In the genomic region with DNA sequence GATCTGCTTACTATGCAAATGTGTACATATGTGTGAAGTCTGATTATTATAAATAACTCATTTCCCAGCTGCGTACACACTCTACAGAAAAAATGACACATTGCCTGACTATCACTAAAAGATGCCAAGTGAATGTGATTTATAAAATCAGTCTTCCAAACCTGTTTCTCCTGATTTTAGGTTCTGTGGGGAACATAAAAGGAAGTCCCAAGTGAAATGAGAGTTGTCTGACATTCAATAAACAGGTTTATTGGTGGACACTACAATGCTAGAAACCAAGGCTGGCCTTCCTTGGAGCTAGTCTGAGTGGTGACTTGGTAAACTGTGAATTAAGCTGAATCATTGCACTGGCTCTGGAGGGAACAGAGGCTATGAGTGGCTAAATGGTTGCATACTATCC, we compare ENCODE assay signal across 31 cellular contexts.
"Had no signal": no experiment of that assay in that cellular context is flagged by ENCODE, and none has a peak within 500 bp of the region (broad histone marks: within the 10 kb centered on the region; RNA-seq: fewer than 3 reads in every experiment).

No MANE protein-coding gene starts in this region.

- H3K4me3 ChIP-seq: adrenal gland, ascending aorta, body of pancreas, breast epithelium, cardiac muscle cell had no signal

- H3K27me3 ChIP-seq: adrenal gland, ascending aorta, body of pancreas, brain microvascular endothelial cell, breast epithelium, cardiac muscle cell had no signal

- H3K27ac ChIP-seq: adrenal gland, ascending aorta, body of pancreas, brain microvascular endothelial cell, breast epithelium, cardiac muscle cell had no signal

- H3K9me3 ChIP-seq: adrenal gland, ascending aorta, body of pancreas, breast epithelium had no signal

- H3K4me1 ChIP-seq: adrenal gland, ascending aorta, body of pancreas, breast epithelium had no signal

- DNase-seq: activated effector memory CD4-positive, alpha-beta T cell treated with anti-CD3 and anti-CD28 coated beads, Interleukin-2, amount 50 U/mL, for 16 hours; activated effector memory CD4-positive, alpha-beta T cell treated with Interleukin-2 at 50 U/mL for 16 hours; activated gamma-delta T cell; activated gamma-delta T cell treated with Interleukin-2 at 50 U/mL for 16 hours; activated naive CD4-positive, alpha-beta T cell; activated naive CD4-positive, alpha-beta T cell treated with anti-CD3 and anti-CD28 coated beads for 36 hours; activated naive CD4-positive, alpha-beta T cell treated with anti-CD3 and anti-CD28 coated beads, Interleukin-2, amount 10 ng/mL, durations not matched to agents 7 days and 5 days; activated naive CD4-positive, alpha-beta T cell treated with anti-CD3 and anti-CD28 coated beads, Interleukin-2, amount 50 U/mL, for 16 hours; activated naive CD4-positive, alpha-beta T cell treated with Interleukin-2 at 50 U/mL for 16 hours; activated naive CD8-positive, alpha-beta T cell treated with anti-CD3 and anti-CD28 coated beads for 36 hours; activated naive CD8-positive, alpha-beta T cell treated with anti-CD3 and anti-CD28 coated beads, Interleukin-2, amount 10 ng/mL, durations not matched to agents 7 days and 5 days; activated naive CD8-positive, alpha-beta T cell treated with anti-CD3 and anti-CD28 coated beads, Interleukin-2, amount 50 U/mL, for 24 hours; activated T-cell treated with anti-CD3 and anti-CD28 coated beads, Interleukin-2, amount 50 U/mL, for 1 hour; activated T-cell treated with anti-CD3 and anti-CD28 coated beads, Interleukin-2, amount 50 U/mL, for 24 hours; activated T-cell treated with anti-CD3 and anti-CD28 coated beads, Interleukin-2, amount 50 U/mL, for 4 hours; activated T-cell treated with anti-CD3 and anti-CD28 coated beads, Interleukin-2, amount 50 U/mL, for 48 hours; activated T-cell treated with anti-CD3 and anti-CD28 coated beads, Interleukin-2, amount 50 U/mL, for 72 hours; adrenal gland; amniotic stem cell; amygdala; anterior cingulate cortex; aorta; body of pancreas; brain microvascular endothelial cell; central memory CD4-positive, alpha-beta T cell; cerebellar nuclear complex had no signal

- H3K36me3 ChIP-seq: adrenal gland, ascending aorta, brain microvascular endothelial cell, breast epithelium had no signal

- ATAC-seq: activated naive CD4-positive, alpha-beta T cell treated with anti-CD3 and anti-CD28 coated beads, Interleukin-2, amount 50 U/mL, for 72 hours; activated naive CD8-positive, alpha-beta T cell treated with anti-CD3 and anti-CD28 coated beads, Interleukin-2, amount 50 U/mL, for 24 hours; activated T-cell treated with anti-CD3 and anti-CD28 coated beads, Interleukin-2, amount 50 U/mL, for 4 hours; activated T-cell treated with anti-CD3 and anti-CD28 coated beads, Interleukin-2, amount 50 U/mL, for 72 hours; activated T-helper 17 cell treated with anti-CD3 and anti-CD28 coated beads, Interleukin-2, amount 50 U/mL, for 72 hours; body of pancreas had no signal
